ENCODE assay signal across 27 cellular contexts in genomic region chr14:88039197-88039596, GRCh38. TPM values are rescaled to one million over a fixed set of nuclear protein-coding genes. Genes with fewer than 3 reads are reported as not detected.
"Had no signal": no experiment of that assay in that cellular context is flagged by ENCODE, and none has a peak within 500 bp of the region (broad histone marks: within the 10 kb centered on the region; RNA-seq: fewer than 3 reads in every experiment).

No MANE protein-coding gene starts in this region.

- H3K4me3 Mint-ChIP-seq: mesothelial cell of epicardium; naive B cell; stimulated activated naive CD8-positive, alpha-beta T cell treated with anti-CD3 and anti-CD28 coated beads, Interleukin-15, Interleukin-2, amounts not matched to agents 100 ng/mL and 50 ng/mL, for 24 hours; type B pancreatic cell had no signal

- H3K36me3 ChIP-seq: ovary, right atrium auricular region, tibial nerve, uterus had no signal

- H3K27ac ChIP-seq: ovary, right atrium auricular region, skin epidermis, tibial nerve, uterus had no signal

- DNase-seq: hippocampal formation; kidney glomerular epithelial cell; left cardiac atrium; left ventricle myocardium superior; mesendoderm; naive B cell; natural killer cell; ovary; stimulated activated CD4-positive, alpha-beta T cell treated with anti-CD3 and anti-CD28 coated beads, Interleukin-12 subunit alpha, Interleukin-12 subunit beta, amount 100 ng/mL, for 4 hours; stimulated activated CD4-positive, alpha-beta T cell treated with anti-CD3 and anti-CD28 coated beads, Interleukin-15, amount 100 ng/mL, for 24 hours; stimulated activated CD4-positive, alpha-beta T cell treated with anti-CD3 and anti-CD28 coated beads, Interleukin-2, amount 100 ng/mL, for 24 hours; stimulated activated CD4-positive, alpha-beta T cell treated with anti-CD3 and anti-CD28 coated beads, Interleukin-4, amount 100 ng/mL, for 1 hour; stimulated activated naive CD4-positive, alpha-beta T cell; uterus had no signal

- H3K4me1 ChIP-seq: right atrium auricular region, uterus had no signal

- ATAC-seq: left cardiac atrium, left lobe of liver, left ventricle myocardium superior, sciatic nerve had no signal

- H3K27me3 Mint-ChIP-seq: stimulated activated naive CD8-positive, alpha-beta T cell treated with anti-CD3 and anti-CD28 coated beads, Interleukin-15, Interleukin-2, amounts not matched to agents 100 ng/mL and 50 ng/mL, for 24 hours had no signal

- H3K4me3 ChIP-seq: lung, ovary, right atrium auricular region, skin epidermis, tibial nerve, uterus had no signal

- H3K27ac Mint-ChIP-seq: mesothelial cell of epicardium; naive B cell; progenitor cell of endocrine pancreas; stimulated activated naive CD8-positive, alpha-beta T cell treated with anti-CD3 and anti-CD28 coated beads, Interleukin-15, Interleukin-2, amounts not matched to agents 100 ng/mL and 50 ng/mL, for 24 hours; type B pancreatic cell had no signal

- H3K36me3 Mint-ChIP-seq: mesothelial cell of epicardium, naive B cell, natural killer cell, type B pancreatic cell had no signal

- H3K4me1 Mint-ChIP-seq: mesothelial cell of epicardium, naive B cell had no signal

- H3K27me3 ChIP-seq: ovary, right atrium auricular region, tibial nerve, uterus had no signal

- H3K9me3 ChIP-seq: ovary, right atrium auricular region, tibial nerve, uterus had no signal

- H3K9me3 Mint-ChIP-seq: mesothelial cell of epicardium; naive B cell; natural killer cell; stimulated activated naive CD8-positive, alpha-beta T cell treated with anti-CD3 and anti-CD28 coated beads, Interleukin-15, Interleukin-2, amounts not matched to agents 100 ng/mL and 50 ng/mL, for 24 hours had no signal

RNA-seq across cellular contexts. Expression of gene GPR65, which starts 34.3 kb away (rescaled TPM):
- total RNA-seq: mesothelial cell of epicardium, progenitor cell of endocrine pancreas, renal cortical epithelial cell had no signal
- polyA plus RNA-seq: keratinocyte, neural cell had no signal
